ENCODE assay signal across 10 cellular contexts in the genomic region with DNA sequence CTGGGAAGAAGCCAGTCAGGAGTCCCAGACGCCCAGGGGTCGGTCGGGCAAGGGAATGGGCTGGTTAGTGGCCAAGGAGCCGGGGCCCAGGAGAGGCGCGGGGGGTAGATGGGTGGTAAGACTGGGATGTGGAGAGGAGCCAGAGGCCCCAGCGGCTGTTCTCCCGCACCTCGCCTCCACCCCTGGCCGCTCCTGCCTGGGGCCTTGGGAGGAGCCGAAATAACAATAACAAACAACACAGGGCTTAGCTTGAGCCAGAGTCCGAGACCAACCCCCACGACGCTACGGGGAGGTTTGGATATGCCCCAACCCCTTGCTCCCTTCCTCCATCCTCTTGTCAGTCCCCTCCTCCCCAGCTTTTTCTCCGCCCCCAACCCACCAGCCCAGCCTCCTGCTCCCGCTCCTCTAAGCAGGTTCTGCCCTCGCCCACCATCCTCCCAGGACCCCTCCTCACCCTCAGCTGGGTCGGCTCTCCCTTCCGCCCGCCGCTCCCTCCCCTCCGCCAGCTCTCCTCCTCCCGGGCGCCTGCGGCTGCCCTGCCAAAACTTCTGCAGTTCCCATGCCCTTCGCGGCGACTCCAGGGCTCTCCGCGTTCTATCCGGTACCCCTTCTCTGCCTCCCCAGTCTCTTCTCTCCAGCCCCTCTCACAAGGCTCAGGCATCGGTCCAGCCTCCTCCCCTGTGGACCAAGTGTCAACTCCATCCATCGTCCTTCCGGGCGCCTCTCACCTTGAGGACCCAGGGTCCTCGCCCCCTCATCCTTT. TPM values are rescaled to one million over a fixed set of nuclear protein-coding genes. Genes with fewer than 3 reads are reported as not detected.
DNase-seq lines count a peak whose midpoint lies in the region; ATAC-seq, FAIRE-seq and TF ChIP-seq lines count a peak whose summit lies in the region.
"Had no signal": no experiment of that assay in that cellular context is flagged by ENCODE, and none has a peak within 500 bp of the region (broad histone marks: within the 10 kb centered on the region; RNA-seq: fewer than 3 reads in every experiment).

No MANE protein-coding gene starts in this region.

- peak overlapping the region; percentile 39 for H3K4me3 Mint-ChIP-seq in memory B cell

- no peak for TF ChIP-seq RAD21 in HepG2 (CRISPR knock-in tag; IDR thresholded peaks at IDR 0.05)

- H3K9me3 Mint-ChIP-seq in memory B cell, result no peaks in the 10 kb centered on the region

- no peaks in the 10 kb centered on the region for H3K9me3 ChIP-seq in HepG2 (ENCODE audit: low read length)
- H3K9me3 ChIP-seq in right lobe of liver, result no peaks in the 10 kb centered on the region
- no peaks in the 10 kb centered on the region for H3K9me3 ChIP-seq in mammary epithelial cell (replicated peaks; ENCODE audit: insufficient read depth, low read length)
- no peaks in the 10 kb centered on the region for H3K9me3 ChIP-seq in vagina
- H3K9me3 ChIP-seq: body of pancreas had no signal

- FAIRE-seq in HepG2 (lab: Jason Lieb, UNC), result no peak

- H3K27ac Mint-ChIP-seq in memory B cell, result no peak overlapping the region

- BruUV-seq in HepG2 (replicated peaks; lab: Mats Ljungman, UMichigan) (no TSS peak), mammary epithelial cell (replicated peaks; lab: Mats Ljungman, UMichigan) (no TSS peak)

- 54% methylated on average over 37 of the region's 37 CpGs for whole genome bisulfite sequencing in HepG2 (ENCODE audit: low lambda C conversion rate)
- 3% methylated on average over 29 of the region's 37 CpGs for WGBS in right lobe of liver (ENCODE audit: insufficient coverage, low coverage, low lambda C conversion rate, missing lambda C conversion rate)
- WGBS in mammary epithelial cell (ENCODE audit: low coverage, missing lambda C conversion rate), result 11% methylated on average over 7 of the region's 37 CpGs

- CTCF ChIA-PET in HepG2 (lab: Yijun Ruan, JAX; ENCODE audit: low intra/inter-chr PET ratio, low total read pairs), result interaction anchor here (1.3 to 2.2 kb wide), 2 partner anchors 57 to 95 kb away, joined by 4 to 7 read pairs; no protein-coding TSS in a partner anchor
- CTCF ChIA-PET in mammary epithelial cell (lab: Charles Lee; ENCODE audit: low non-redundant PET), result no interaction called here

- H4K20me1 ChIP-seq in HepG2 (ENCODE audit: insufficient read depth, low read length) (no peaks in the 10 kb centered on the region), mammary epithelial cell (ENCODE audit: insufficient read depth, low read length) (no peaks in the 10 kb centered on the region)

- H3K27me3 Mint-ChIP-seq in memory B cell, result peaks cover 45% of the 10 kb centered on the region

- no peak overlapping the region for H2AFZ ChIP-seq in HepG2 (ENCODE audit: low read length)
- H2AFZ ChIP-seq in mammary epithelial cell (ENCODE audit: low read depth, low read length), result peak overlapping the region; percentile 88

- peak overlapping the region; percentile 45; the same call in 1 of the 2 replicates for H3K9ac ChIP-seq in HepG2 (ENCODE audit: insufficient read depth, low read depth, low read length)
- H3K9ac ChIP-seq in mammary epithelial cell (ENCODE audit: insufficient read depth, low read length), result peak overlapping the region; percentile 35
- H3K9ac ChIP-seq: KMS-11 had no signal

- no peak for TF ChIP-seq POLR2A in HepG2 (IDR thresholded peaks at IDR 0.05; ENCODE audit: insufficient read depth in 1 of 2, low read depth in 2 of 2, low read length in 2 of 2)
- TF ChIP-seq POLR2A in right lobe of liver (IDR thresholded peaks at IDR 0.05), result no peak
- no peak for TF ChIP-seq POLR2A in vagina (IDR thresholded peaks at IDR 0.05)

- dilution Hi-C loops in mammary epithelial cell (cut with HindIII; ENCODE audit: low sequenced_read_pairs), result loop anchor here (5.0 to 10.0 kb wide), 3 partner anchors 53 to 470 kb away; no protein-coding TSS in a partner anchor

- TF ChIP-seq EP300 in HepG2 (IDR thresholded peaks at IDR 0.05; ENCODE audit: low read depth in 2 of 2, low read length in 2 of 2) (no peak), HepG2 (CRISPR knock-in tag; IDR thresholded peaks at IDR 0.05; ENCODE audit: borderline replicate concordance) (no peak)

- peaks cover 47% of the 10 kb centered on the region for H3K4me1 ChIP-seq in HepG2 (ENCODE audit: insufficient read depth, low read length)
- peaks cover 0 to 19% (median 0%) of the 10 kb centered on the region in 4 donors for H3K4me1 ChIP-seq in right lobe of liver
- peaks cover 28% of the 10 kb centered on the region for H3K4me1 ChIP-seq in mammary epithelial cell (ENCODE audit: insufficient read depth, low read length)
- H3K4me1 ChIP-seq in vagina, result peaks cover 47% of the 10 kb centered on the region

- H3K79me2 ChIP-seq in HepG2 (ENCODE audit: insufficient read depth, low read length) (no peaks in the 10 kb centered on the region), mammary epithelial cell (ENCODE audit: insufficient read depth, low read length) (no peaks in the 10 kb centered on the region)

- H3K27ac ChIP-seq in HepG2 (ENCODE audit: extremely low read length, insufficient read depth, low read length) (no peak overlapping the region), right lobe of liver (no peak overlapping the region), mammary epithelial cell (ENCODE audit: insufficient read depth, low read depth, low read length) (no peak overlapping the region), vagina (peak overlapping the region; percentile 79)
- H3K27ac ChIP-seq: KMS-11 had no signal

- peaks cover 20% of the 10 kb centered on the region for H3K36me3 Mint-ChIP-seq in memory B cell

- in situ Hi-C loops in HepG2 (cut with HindIII; ENCODE audit: extremely low pct_ligation_motif_present, low pct_unique_long_range_greater_than_20kb) (no loop called here), mammary epithelial cell (cut with MboI; ENCODE audit: low sequenced_read_pairs in 2 of 2) (no loop called here)

- DNase-seq in HepG2 (ENCODE audit: low spot score), result no peak
- no peak for DNase-seq in right lobe of liver
- no peak for DNase-seq in mammary epithelial cell
- no peak for DNase-seq in memory B cell (ENCODE audit: low spot score in 2 of 2)
- no peak for DNase-seq in vagina (ENCODE audit: extremely low spot score in 2 of 2)
- no peak for DNase-seq in dermis blood vessel endothelial cell
- DNase-seq in NK-92 (lab: John Stamatoyannopoulos, UW; ENCODE audit: unreplicated experiment), result no peak

- H3K4me2 ChIP-seq in HepG2 (ENCODE audit: low read depth, low read length) (peak overlapping the region; percentile 95), mammary epithelial cell (ENCODE audit: insufficient read depth, low read depth, low read length) (peak overlapping the region; percentile 99)
- H3K4me2 ChIP-seq: KMS-11 had no signal

- H3K27me3 ChIP-seq in HepG2 (ENCODE audit: control insufficient read depth in 1 of 2, insufficient read depth in 2 of 2, low read length in 2 of 2) (peaks cover 1 to 40% of the 10 kb centered on the region in 2 experiments; a peak in 4 of 5 replicates), right lobe of liver (peaks cover 0 to 9% of the 10 kb centered on the region in 2 donors), mammary epithelial cell (ENCODE audit: insufficient read depth, low read length) (peaks cover 6% of the 10 kb centered on the region), vagina (no peaks in the 10 kb centered on the region)

- H3K4me3 ChIP-seq in HepG2 (replicated peaks in 1 of 3; ENCODE audit: insufficient read depth in 1 of 3, low read depth in 2 of 3, low read length in 3 of 3) (peak overlapping the region; percentile 50 to 77 (median 67)), right lobe of liver (no peak overlapping the region), mammary epithelial cell (replicated peaks in 1 of 3; ENCODE audit: insufficient read depth in 1 of 3, low read depth in 2 of 3, low read length in 3 of 3) (peak overlapping the region; percentile 74 to 77 (median 77)), vagina (peak overlapping the region; percentile 51 to 65)

- H3K36me3 ChIP-seq in HepG2 (replicated peaks in 1 of 2; ENCODE audit: control insufficient read depth in 1 of 2, insufficient read depth in 2 of 2, low read length in 2 of 2) (peaks cover 0 to under 1% of the 10 kb centered on the region in 2 experiments; a peak in 1 of 5 replicates), right lobe of liver (no peaks in the 10 kb centered on the region), mammary epithelial cell (ENCODE audit: insufficient read depth, low read length) (peaks cover 3% of the 10 kb centered on the region), vagina (no peaks in the 10 kb centered on the region)

- POLR2A ChIA-PET in HepG2 (lab: Yijun Ruan, JAX), result no interaction called here

- intact Hi-C loops in HepG2 (cut with micrococcal nuclease; ENCODE audit: unreplicated experiment), result no loop called here
- intact Hi-C loops in right lobe of liver (cut with DNase I), result no loop called here
- intact Hi-C loops in mammary epithelial cell (cut with micrococcal nuclease), result loop anchor here (1.0 to 5.0 kb wide), 2 partner anchors 29 to 107 kb away; no protein-coding TSS in a partner anchor
- intact Hi-C loops in vagina (cut with DNase I), result no loop called here

- ATAC-seq in HepG2 (peak; percentile 6), right lobe of liver (no peak), memory B cell (ENCODE audit: low read depth) (no peak), GM19463 (IDR thresholded peaks at IDR 0.05; ENCODE audit: unreplicated experiment) (no peak)

- peaks cover 19% of the 10 kb centered on the region for H3K4me1 Mint-ChIP-seq in memory B cell

- no peak for TF ChIP-seq CTCF in HepG2 (CRISPR knock-in tag; IDR thresholded peaks at IDR 0.05)
- no peak for TF ChIP-seq CTCF in right lobe of liver (IDR thresholded peaks at IDR 0.05)
- no peak for TF ChIP-seq CTCF in mammary epithelial cell (conservative IDR thresholded peaks at IDR 0.05 in 1 of 2, IDR thresholded peaks at IDR 0.05 in 1 of 2; ENCODE audit: extremely low read depth in 1 of 2, insufficient read depth in 1 of 2, low read depth in 1 of 2, low read length in 2 of 2)
- TF ChIP-seq CTCF in vagina (IDR thresholded peaks at IDR 0.05), result no peak

RNA-seq across cellular contexts. Expression of a gene that starts 1.1 kb away (rescaled TPM):
- 0.13 TPM in 2 replicates for total RNA-seq in HepG2 (2016; rRNA removed; fragmentation: Illumina TruSeq; extraction: Trizol)
- total RNA-seq in HepG2 (2016; cell fraction: cytosol; rRNA removed; fragmentation: Illumina TruSeq; extraction: Trizol; ENCODE audit: low read depth), result not detected in 2 replicates
- 0.24 TPM in 1 of 2 replicates, not detected in the other for total RNA-seq in HepG2 (2016; cell fraction: insoluble cytoplasmic fraction; rRNA removed; fragmentation: Illumina TruSeq; extraction: Trizol)
- total RNA-seq in HepG2 (2016; cell fraction: membrane; rRNA removed; fragmentation: Illumina TruSeq; extraction: Trizol), result 0.07 and 0.09 TPM in 2 replicates
- total RNA-seq in HepG2 (2016; cell fraction: nucleus; rRNA removed; fragmentation: Illumina TruSeq; extraction: Trizol), result not detected in 2 replicates
- 1.8 and 2.2 TPM in 2 replicates for polyA plus RNA-seq in HepG2 (2011; rRNA removed)
- polyA plus RNA-seq in HepG2 (2011; cell fraction: cytosol; rRNA removed), result 1.9 and 2.2 TPM in 2 replicates
- 0.76 and 1.4 TPM in 2 replicates for polyA plus RNA-seq in HepG2 (2011; cell fraction: nucleus; rRNA removed)
- polyA plus RNA-seq in HepG2 (2012), result 3.2 and 3.8 TPM in 2 replicates
- polyA plus RNA-seq in HepG2 (2016; cell fraction: cytosol; fragmentation: Illumina TruSeq; extraction: Trizol; ENCODE audit: low read depth), result not detected in 2 replicates
- polyA plus RNA-seq in HepG2 (2016; cell fraction: insoluble cytoplasmic fraction; fragmentation: Illumina TruSeq; extraction: Trizol; ENCODE audit: low read depth), result 0.37 and 0.41 TPM in 2 replicates
- polyA plus RNA-seq in HepG2 (2016; cell fraction: membrane; fragmentation: Illumina TruSeq; extraction: Trizol; ENCODE audit: low read depth), result not detected in 2 replicates
- 0.23 and 0.78 TPM in 2 replicates for polyA plus RNA-seq in HepG2 (2016; cell fraction: nucleus; fragmentation: Illumina TruSeq; extraction: Trizol; ENCODE audit: insufficient read depth, low read depth)
- polyA minus RNA-seq in HepG2 (2011; rRNA and poly(A)+ RNA removed; ENCODE audit: low replicate concordance), result 0.26 and 0.84 TPM in 2 replicates
- 0.62 and 1.1 TPM in 2 replicates for polyA minus RNA-seq in HepG2 (2011; cell fraction: cytosol; rRNA and poly(A)+ RNA removed)
- 0.37 and 0.39 TPM in 2 replicates for polyA minus RNA-seq in HepG2 (2011; cell fraction: nucleus; rRNA and poly(A)+ RNA removed)
- not detected for total RNA-seq in right lobe of liver
- total RNA-seq in mammary epithelial cell, result 1 to 10 TPM; 2.5 to 5.4 TPM
- 3.3 TPM for polyA plus RNA-seq in mammary epithelial cell
- polyA minus RNA-seq in mammary epithelial cell, result not detected
- total RNA-seq in vagina, result 18.2 TPM
- total RNA-seq in dermis blood vessel endothelial cell, result 0.05 TPM in 1 of 2 replicates, not detected in the other

RNA-seq across cellular contexts. Expression of a gene that starts 7.5 kb away (rescaled TPM):
- 32.1 and 33.1 TPM in 2 replicates for total RNA-seq in HepG2 (2016; rRNA removed; fragmentation: Illumina TruSeq; extraction: Trizol)
- 17.1 and 17.7 TPM in 2 replicates for total RNA-seq in HepG2 (2016; cell fraction: cytosol; rRNA removed; fragmentation: Illumina TruSeq; extraction: Trizol; ENCODE audit: low read depth)
- total RNA-seq in HepG2 (2016; cell fraction: insoluble cytoplasmic fraction; rRNA removed; fragmentation: Illumina TruSeq; extraction: Trizol), result 31.5 and 34.5 TPM in 2 replicates
- 26.4 and 36.9 TPM in 2 replicates for total RNA-seq in HepG2 (2016; cell fraction: membrane; rRNA removed; fragmentation: Illumina TruSeq; extraction: Trizol)
- total RNA-seq in HepG2 (2016; cell fraction: nucleus; rRNA removed; fragmentation: Illumina TruSeq; extraction: Trizol), result 16.0 and 17.4 TPM in 2 replicates
- 49.4 and 58.9 TPM in 2 replicates for polyA plus RNA-seq in HepG2 (2011; rRNA removed)
- polyA plus RNA-seq in HepG2 (2011; cell fraction: cytosol; rRNA removed), result 33.3 and 45.8 TPM in 2 replicates
- polyA plus RNA-seq in HepG2 (2011; cell fraction: nucleus; rRNA removed), result 25.5 and 35.8 TPM in 2 replicates
- polyA plus RNA-seq in HepG2 (2012), result 27.5 and 31.0 TPM in 2 replicates
- polyA plus RNA-seq in HepG2 (2016; cell fraction: cytosol; fragmentation: Illumina TruSeq; extraction: Trizol; ENCODE audit: low read depth), result 22.4 and 30.7 TPM in 2 replicates
- 64.3 and 67.7 TPM in 2 replicates for polyA plus RNA-seq in HepG2 (2016; cell fraction: insoluble cytoplasmic fraction; fragmentation: Illumina TruSeq; extraction: Trizol; ENCODE audit: low read depth)
- 43.9 and 50.0 TPM in 2 replicates for polyA plus RNA-seq in HepG2 (2016; cell fraction: membrane; fragmentation: Illumina TruSeq; extraction: Trizol; ENCODE audit: low read depth)
- polyA plus RNA-seq in HepG2 (2016; cell fraction: nucleus; fragmentation: Illumina TruSeq; extraction: Trizol; ENCODE audit: insufficient read depth, low read depth), result 36.1 and 39.4 TPM in 2 replicates
- 28.0 and 38.2 TPM in 2 replicates for polyA minus RNA-seq in HepG2 (2011; rRNA and poly(A)+ RNA removed; ENCODE audit: low replicate concordance)
- polyA minus RNA-seq in HepG2 (2011; cell fraction: cytosol; rRNA and poly(A)+ RNA removed), result 11.4 and 11.7 TPM in 2 replicates
- polyA minus RNA-seq in HepG2 (2011; cell fraction: nucleus; rRNA and poly(A)+ RNA removed), result 11.9 and 12.9 TPM in 2 replicates
- 10 to 100 TPM; 22.9 to 37.2 (median 25.7) TPM for total RNA-seq in right lobe of liver
- total RNA-seq in mammary epithelial cell, result 10 to 100 TPM; 26.3 to 43.2 TPM
- polyA plus RNA-seq in mammary epithelial cell, result 42.4 TPM
- polyA minus RNA-seq in mammary epithelial cell, result 32.9 TPM
- total RNA-seq in vagina, result 19.6 TPM
- 14.0 and 15.0 TPM in 2 replicates for total RNA-seq in dermis blood vessel endothelial cell

RNA-seq across cellular contexts. Expression of a gene that starts 13.4 kb away (rescaled TPM):
- total RNA-seq in HepG2 (2016; rRNA removed; fragmentation: Illumina TruSeq; extraction: Trizol) (79.8 and 106 TPM in 2 replicates), right lobe of liver (10 to 100 TPM in 4 of 6 experiments, 1 to 10 TPM in 2; 9.4 to 17.8 (median 11.2) TPM), mammary epithelial cell (10 to 100 TPM; 18.8 to 33.3 TPM), vagina (31.2 TPM), dermis blood vessel endothelial cell (14.8 and 39.1 TPM in 2 replicates)
- total RNA-seq in HepG2 (2016; cell fraction: cytosol; rRNA removed; fragmentation: Illumina TruSeq; extraction: Trizol; ENCODE audit: low read depth), result 68.0 and 77.6 TPM in 2 replicates
- 78.8 and 117 TPM in 2 replicates for total RNA-seq in HepG2 (2016; cell fraction: insoluble cytoplasmic fraction; rRNA removed; fragmentation: Illumina TruSeq; extraction: Trizol)
- total RNA-seq in HepG2 (2016; cell fraction: membrane; rRNA removed; fragmentation: Illumina TruSeq; extraction: Trizol), result 56.9 and 64.0 TPM in 2 replicates
- total RNA-seq in HepG2 (2016; cell fraction: nucleus; rRNA removed; fragmentation: Illumina TruSeq; extraction: Trizol), result 32.8 and 35.1 TPM in 2 replicates
- polyA plus RNA-seq in HepG2 (2011; rRNA removed) (61.4 and 69.7 TPM in 2 replicates), mammary epithelial cell (32.9 TPM)
- polyA plus RNA-seq in HepG2 (2011; cell fraction: cytosol; rRNA removed), result 74.2 and 80.8 TPM in 2 replicates
- 39.5 and 47.6 TPM in 2 replicates for polyA plus RNA-seq in HepG2 (2011; cell fraction: nucleus; rRNA removed)
- polyA plus RNA-seq in HepG2 (2012), result 46.9 and 53.4 TPM in 2 replicates
- polyA plus RNA-seq in HepG2 (2016; cell fraction: cytosol; fragmentation: Illumina TruSeq; extraction: Trizol; ENCODE audit: low read depth), result 30.0 and 31.4 TPM in 2 replicates
- polyA plus RNA-seq in HepG2 (2016; cell fraction: insoluble cytoplasmic fraction; fragmentation: Illumina TruSeq; extraction: Trizol; ENCODE audit: low read depth), result 88.1 and 103 TPM in 2 replicates
- 35.2 and 36.1 TPM in 2 replicates for polyA plus RNA-seq in HepG2 (2016; cell fraction: membrane; fragmentation: Illumina TruSeq; extraction: Trizol; ENCODE audit: low read depth)
- polyA plus RNA-seq in HepG2 (2016; cell fraction: nucleus; fragmentation: Illumina TruSeq; extraction: Trizol; ENCODE audit: insufficient read depth, low read depth), result 48.3 and 49.2 TPM in 2 replicates
- 30.7 and 35.6 TPM in 2 replicates for polyA minus RNA-seq in HepG2 (2011; rRNA and poly(A)+ RNA removed; ENCODE audit: low replicate concordance)
- polyA minus RNA-seq in HepG2 (2011; cell fraction: cytosol; rRNA and poly(A)+ RNA removed), result 8.5 and 10.8 TPM in 2 replicates
- 10.4 and 12.1 TPM in 2 replicates for polyA minus RNA-seq in HepG2 (2011; cell fraction: nucleus; rRNA and poly(A)+ RNA removed)
- 21.0 TPM for polyA minus RNA-seq in mammary epithelial cell

RNA-seq across cellular contexts. Expression of a gene that starts 38.4 kb away (rescaled TPM):
- total RNA-seq in HepG2 (2016; rRNA removed; fragmentation: Illumina TruSeq; extraction: Trizol), result 0.51 TPM in 1 of 2 replicates, not detected in the other
- total RNA-seq in HepG2 (2016; cell fraction: cytosol; rRNA removed; fragmentation: Illumina TruSeq; extraction: Trizol; ENCODE audit: low read depth), result not detected in 2 replicates
- total RNA-seq in HepG2 (2016; cell fraction: insoluble cytoplasmic fraction; rRNA removed; fragmentation: Illumina TruSeq; extraction: Trizol), result 0.11 TPM in 1 of 2 replicates, not detected in the other
- not detected in 2 replicates for total RNA-seq in HepG2 (2016; cell fraction: membrane; rRNA removed; fragmentation: Illumina TruSeq; extraction: Trizol)
- total RNA-seq in HepG2 (2016; cell fraction: nucleus; rRNA removed; fragmentation: Illumina TruSeq; extraction: Trizol), result 0.16 and 0.19 TPM in 2 replicates
- 0.13 and 0.33 TPM in 2 replicates for polyA plus RNA-seq in HepG2 (2011; rRNA removed)
- polyA plus RNA-seq in HepG2 (2011; cell fraction: cytosol; rRNA removed), result 0.07 and 0.09 TPM in 2 replicates
- 0.76 and 0.97 TPM in 2 replicates for polyA plus RNA-seq in HepG2 (2011; cell fraction: nucleus; rRNA removed)
- 3.9 and 7.8 TPM in 2 replicates for polyA plus RNA-seq in HepG2 (2012)
- 0.08 and 0.22 TPM in 2 replicates for polyA plus RNA-seq in HepG2 (2016; cell fraction: cytosol; fragmentation: Illumina TruSeq; extraction: Trizol; ENCODE audit: low read depth)
- polyA plus RNA-seq in HepG2 (2016; cell fraction: insoluble cytoplasmic fraction; fragmentation: Illumina TruSeq; extraction: Trizol; ENCODE audit: low read depth), result not detected in 2 replicates
- polyA plus RNA-seq in HepG2 (2016; cell fraction: membrane; fragmentation: Illumina TruSeq; extraction: Trizol; ENCODE audit: low read depth), result not detected in 2 replicates
- 0.30 TPM in 1 of 2 replicates, not detected in the other for polyA plus RNA-seq in HepG2 (2016; cell fraction: nucleus; fragmentation: Illumina TruSeq; extraction: Trizol; ENCODE audit: insufficient read depth, low read depth)
- polyA minus RNA-seq in HepG2 (2011; rRNA and poly(A)+ RNA removed; ENCODE audit: low replicate concordance), result 0.09 and 0.16 TPM in 2 replicates
- not detected in 2 replicates for polyA minus RNA-seq in HepG2 (2011; cell fraction: cytosol; rRNA and poly(A)+ RNA removed)
- 1.3 and 3.5 TPM in 2 replicates for polyA minus RNA-seq in HepG2 (2011; cell fraction: nucleus; rRNA and poly(A)+ RNA removed)
- 1 to 10 TPM in 1 of 6 experiments, under 1 TPM in 5; 0.32 to 5.1 (median 0.60) TPM for total RNA-seq in right lobe of liver
- not detected for total RNA-seq in mammary epithelial cell
- 0.07 TPM for polyA plus RNA-seq in mammary epithelial cell
- polyA minus RNA-seq in mammary epithelial cell, result not detected
- total RNA-seq in vagina, result not detected
- not detected in 2 replicates for total RNA-seq in dermis blood vessel endothelial cell

Comparison
In these comparisons a context has a peak if more than half of its experiments do, and no peak if none do; other contexts are left out.
1. H3K4me3 ChIP-seq: peak in HepG2 (3 of 3), mammary epithelial cell (3 of 3) and vagina (2 of 2); none in right lobe of liver (0 of 3).